8 cellular contexts compared by ENCODE assay signal in the genomic region with DNA sequence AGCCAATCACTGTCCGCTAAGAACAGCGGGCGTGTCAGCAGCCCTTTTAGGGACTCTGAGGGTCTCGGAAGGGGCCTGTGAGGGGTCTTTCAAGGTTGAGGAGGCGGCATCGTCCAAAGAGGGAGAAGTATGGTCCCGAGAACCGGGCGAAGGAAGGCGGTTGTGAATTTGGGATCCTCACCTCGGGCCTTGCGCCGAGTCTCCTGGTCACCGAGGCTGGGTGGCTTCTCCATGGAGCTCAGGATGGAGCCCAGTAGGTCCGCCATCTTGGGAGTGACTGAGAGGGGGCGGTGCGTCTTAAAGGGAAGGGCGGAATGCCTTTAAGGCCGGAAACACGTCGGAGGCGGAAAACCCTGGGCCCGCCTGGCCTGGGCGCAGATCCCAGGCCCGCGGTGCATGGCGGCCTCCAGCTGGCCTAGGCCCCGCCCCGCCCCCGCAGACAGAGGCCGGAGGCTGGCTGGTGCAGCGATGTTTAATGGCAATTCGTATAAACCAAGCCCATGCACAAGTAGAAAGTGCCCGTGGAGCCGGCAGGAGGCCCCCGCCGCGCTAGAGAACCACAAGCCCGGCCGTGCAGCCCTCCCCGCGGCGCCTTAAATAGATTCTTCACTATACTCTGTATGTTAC. TPM values are rescaled to one million over a fixed set of nuclear protein-coding genes. Genes with fewer than 3 reads are reported as not detected.
A peak's percentile ranks its signal among the peaks of the same experiment; 100 is the strongest.
DNase-seq lines count a peak whose midpoint lies in the region; ATAC-seq, FAIRE-seq and TF ChIP-seq lines count a peak whose summit lies in the region.

A gene with protein sequence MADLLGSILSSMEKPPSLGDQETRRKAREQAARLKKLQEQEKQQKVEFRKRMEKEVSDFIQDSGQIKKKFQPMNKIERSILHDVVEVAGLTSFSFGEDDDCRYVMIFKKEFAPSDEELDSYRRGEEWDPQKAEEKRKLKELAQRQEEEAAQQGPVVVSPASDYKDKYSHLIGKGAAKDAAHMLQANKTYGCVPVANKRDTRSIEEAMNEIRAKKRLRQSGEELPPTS (minus strand): TSS at position 279 of the 627 bp plus-strand sequence. CDS start 13 bp downstream, at position 266.

- H3K9me3 ChIP-seq in spleen, result no peaks in the 10 kb centered on the region

- TF ChIP-seq POLR2A in spleen (IDR thresholded peaks at IDR 0.05), result peak in 2 of 3 donors; percentile 5 to 66

- peak; percentile 84 for FAIRE-seq in bronchial epithelial cell (lab: Jason Lieb, UNC)

- H3K36me3 ChIP-seq in bronchial epithelial cell (ENCODE audit: control insufficient read depth, insufficient read depth, low read length) (peaks cover 10% of the 10 kb centered on the region), spleen (peaks cover 0 to 64% (median 27%) of the 10 kb centered on the region in 6 donors)

- H3K4me3 Mint-ChIP-seq in WTC11, result no peak within 1 kb of the TSS

- peaks cover 13% of the 10 kb centered on the region for H3K9me3 Mint-ChIP-seq in WTC11

- H3K4me1 Mint-ChIP-seq in WTC11, result peaks cover 26% of the 10 kb centered on the region

- TF ChIP-seq CTCF in WTC11 (IDR thresholded peaks at IDR 0.05) (no peak), bronchial epithelial cell (IDR thresholded peaks at IDR 0.05; ENCODE audit: insufficient read depth, low read length, severe bottlenecking) (no peak), spleen (IDR thresholded peaks at IDR 0.05 in 8 of 11, conservative IDR thresholded peaks at IDR 0.05 in 3 of 11) (peak in 3 of 11 experiments; percentile 8 to 23 (median 12))

- ATAC-seq in GM18909 (IDR thresholded peaks at IDR 0.05; ENCODE audit: poor library complexity, unreplicated experiment), result peak; percentile 67
- ATAC-seq in HG03159 (IDR thresholded peaks at IDR 0.05; ENCODE audit: unreplicated experiment), result peak; percentile 58
- peak; percentile 38 for ATAC-seq in WTC11

- H3K27me3 ChIP-seq in bronchial epithelial cell (ENCODE audit: control insufficient read depth, insufficient read depth, low read length) (no peaks in the 10 kb centered on the region), spleen (replicated peaks in 1 of 7) (no peaks in the 10 kb centered on the region)

- H3K36me3 Mint-ChIP-seq in WTC11, result peaks cover 20% of the 10 kb centered on the region

- DNase-seq in AG08395 (ENCODE audit: low spot score) (peak; percentile 96), NCI-H2227 (lab: John Stamatoyannopoulos, UW; ENCODE audit: unreplicated experiment) (peak; percentile 92), WTC11 (ENCODE audit: low spot score) (peak; percentile 91), bronchial epithelial cell (ENCODE audit: low read depth) (peak; percentile 89), inferior parietal cortex (ENCODE audit: extremely low spot score) (peak; percentile 97), spleen (peak; percentile 99)

- CTCF ChIA-PET in WTC11 (lab: Charles Lee), result interaction anchor here (0.6 to 3.2 kb wide), 21 partner anchors 10 to 270 kb away, joined by 3 to 49 read pairs (median 5); partner anchors contain the start of genes ARRB2, C17orf107, CAMTA2 and CHRNE

- peak within 1 kb of the TSS; percentile 90 for H3K27ac Mint-ChIP-seq in WTC11

- intact Hi-C loops in spleen (cut with DNase I; ENCODE audit: low total_unique reads), result loop anchor here (2.0 kb wide), 1 partner anchor 27 kb away; the partner anchor contains the start of genes RNF167 and SLC25A11

- peak within 1 kb of the TSS; percentile 93 to 95 (median 94) for H3K27ac ChIP-seq in spleen

- H3K4me1 ChIP-seq in spleen, result peaks cover 15 to 78% (median 37%) of the 10 kb centered on the region in 6 donors

- 0% methylated on average over 34 to 43 of the region's 43 CpGs for WGBS in spleen, 5 donors

- POLR2A ChIA-PET in WTC11 (lab: Charles Lee), result interaction anchor here (0.6 to 4.8 kb wide), 17 partner anchors 10 to 1358 kb away, joined by 3 to 45 read pairs (median 4); partner anchors contain the start of genes C17orf107, CAMTA2, CHRNE and ENO3

- H3K27me3 Mint-ChIP-seq in WTC11 (ENCODE audit: low read depth), result peaks cover 14% of the 10 kb centered on the region

- H3K4me3 ChIP-seq in bronchial epithelial cell (ENCODE audit: low read depth, low read length) (peak within 1 kb of the TSS; percentile 68), spleen (peak within 1 kb of the TSS; percentile 72 to 90 (median 84))

TF ChIP-seq in WTC11, 78 proteins besides CTCF, POLR2A, EP300 and RAD21 (continues in another document):
- TF ChIP-seq ETV6 (CRISPR knock-in tag; IDR thresholded peaks at IDR 0.05) (peak; percentile 34), ZNF281 (CRISPR knock-in tag; IDR thresholded peaks at IDR 0.05) (peak; percentile 66), MAX (CRISPR knock-in tag; IDR thresholded peaks at IDR 0.05) (peak; percentile 45; the same call in 1 of the 2 replicates), PREB (CRISPR knock-in tag; IDR thresholded peaks at IDR 0.05; ENCODE audit: borderline replicate concordance) (0 out of 2 replicates have a peak, but pooled peaks have one; percentile 22), ELF4 (CRISPR knock-in tag; IDR thresholded peaks at IDR 0.05; ENCODE audit: low read depth) (no peak), ZNF219 (CRISPR knock-in tag; IDR thresholded peaks at IDR 0.05; ENCODE audit: borderline replicate concordance) (peak; percentile 40; the same call in 1 of the 2 replicates)
- TF ChIP-seq, protein P1, sequence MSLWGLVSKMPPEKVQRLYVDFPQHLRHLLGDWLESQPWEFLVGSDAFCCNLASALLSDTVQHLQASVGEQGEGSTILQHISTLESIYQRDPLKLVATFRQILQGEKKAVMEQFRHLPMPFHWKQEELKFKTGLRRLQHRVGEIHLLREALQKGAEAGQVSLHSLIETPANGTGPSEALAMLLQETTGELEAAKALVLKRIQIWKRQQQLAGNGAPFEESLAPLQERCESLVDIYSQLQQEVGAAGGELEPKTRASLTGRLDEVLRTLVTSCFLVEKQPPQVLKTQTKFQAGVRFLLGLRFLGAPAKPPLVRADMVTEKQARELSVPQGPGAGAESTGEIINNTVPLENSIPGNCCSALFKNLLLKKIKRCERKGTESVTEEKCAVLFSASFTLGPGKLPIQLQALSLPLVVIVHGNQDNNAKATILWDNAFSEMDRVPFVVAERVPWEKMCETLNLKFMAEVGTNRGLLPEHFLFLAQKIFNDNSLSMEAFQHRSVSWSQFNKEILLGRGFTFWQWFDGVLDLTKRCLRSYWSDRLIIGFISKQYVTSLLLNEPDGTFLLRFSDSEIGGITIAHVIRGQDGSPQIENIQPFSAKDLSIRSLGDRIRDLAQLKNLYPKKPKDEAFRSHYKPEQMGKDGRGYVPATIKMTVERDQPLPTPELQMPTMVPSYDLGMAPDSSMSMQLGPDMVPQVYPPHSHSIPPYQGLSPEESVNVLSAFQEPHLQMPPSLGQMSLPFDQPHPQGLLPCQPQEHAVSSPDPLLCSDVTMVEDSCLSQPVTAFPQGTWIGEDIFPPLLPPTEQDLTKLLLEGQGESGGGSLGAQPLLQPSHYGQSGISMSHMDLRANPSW (CRISPR knock-in tag; conservative IDR thresholded peaks at IDR 0.05; ENCODE audit: low read depth), result no peak

RNA-seq across cellular contexts. Expression of the gene that starts here (rescaled TPM):
- total RNA-seq in WTC11 (2021) (97.3 to 103 TPM (median 101 TPM) in 3 replicates), bronchial epithelial cell (40.5 and 64.0 TPM in 2 replicates), spleen (10 to 100 TPM; 34.8 to 62.3 (median 47.8) TPM)
- polyA plus RNA-seq in spleen, result 10 to 100 TPM; 73.6 to 89.1 (median 87.9) TPM

Comparison
In these comparisons a context has a peak if more than half of its experiments do, and no peak if none do; other contexts are left out.
1. Peak in every context shown above with its lines: DNase-seq, ATAC-seq, H3K4me3 ChIP-seq and H3K27ac ChIP-seq.